8 cellular contexts compared by ENCODE assay signal in genomic region chr9:91193658-91194391, GRCh38.
A peak's percentile ranks its signal among the peaks of the same experiment; 100 is the strongest.
DNase-seq lines count a peak whose midpoint lies in the region; ATAC-seq and TF ChIP-seq lines count a peak whose summit lies in the region.

No MANE protein-coding gene starts in this region.

- H3K9me3 ChIP-seq in Caco-2, result no peaks in the 10 kb centered on the region
- H3K9me3 ChIP-seq in IMR-90 (ENCODE audit: control insufficient read depth, insufficient read depth, low read length), result 0 out of 2 replicates have a peak, but pooled peaks cover under 1% of the 10 kb centered on the region
- H3K9me3 ChIP-seq in adrenal gland (replicated peaks in 1 of 3), result no peaks in the 10 kb centered on the region
- H3K9me3 ChIP-seq in prostate gland, result no peaks in the 10 kb centered on the region
- no peaks in the 10 kb centered on the region for H3K9me3 ChIP-seq in upper lobe of right lung

- H3K9me1 ChIP-seq in IMR-90 (ENCODE audit: insufficient read depth, low read length), result peaks cover 32% of the 10 kb centered on the region

- peak overlapping the region; percentile 72 for H3K4me2 ChIP-seq in IMR-90 (ENCODE audit: low read depth, low read length)

- no peaks in the 10 kb centered on the region for H4K20me1 ChIP-seq in IMR-90 (ENCODE audit: insufficient read depth, low read length)

- in situ Hi-C loops in IMR-90 (cut with MboI; ENCODE audit: low sequenced_read_pairs), result loop anchor here (5.0 kb wide), 1 partner anchor 67 kb away; no protein-coding TSS in a partner anchor

- peak overlapping the region; percentile 41 for H3K4me3 ChIP-seq in Caco-2 (ENCODE audit: low read depth, low read length)
- peak overlapping the region; percentile 15 for H3K4me3 ChIP-seq in IMR-90 (ENCODE audit: insufficient read depth, low read depth, low read length)
- H3K4me3 ChIP-seq in adrenal gland, result peak overlapping the region in 2 of 4 donors; percentile 17 to 49
- H3K4me3 ChIP-seq in prostate gland, result peak overlapping the region; percentile 15 to 29
- peak overlapping the region; percentile 50 for H3K4me3 ChIP-seq in upper lobe of right lung

- WGBS in IMR-90 (ENCODE audit: extremely low coverage in 2 of 2, insufficient read length in 1 of 2), 2 experiments, result 1% methylated on average over 23 of the region's 52 CpGs; no CpG with 5 or more reads in 1 of the 2 experiments
- WGBS in adrenal gland, 4 donors, result 1 to 4% (median 2%) methylated on average over 35 to 52 of the region's 52 CpGs
- 17% methylated on average over 52 of the region's 52 CpGs for WGBS in prostate gland

- peak; percentile 64 for TF ChIP-seq POLR2A in IMR-90 (IDR thresholded peaks at IDR 0.05; ENCODE audit: low read depth, low read length)
- TF ChIP-seq POLR2A in adrenal gland (IDR thresholded peaks at IDR 0.05), result peak; percentile 84 to 89
- TF ChIP-seq POLR2A in prostate gland (IDR thresholded peaks at IDR 0.05), result peak; percentile 29

- H3K4me3 Mint-ChIP-seq in Caco-2 (ENCODE audit: unreplicated experiment) (peak overlapping the region; percentile 86), T-cell (peak overlapping the region; percentile 79 to 89 (median 85))

- peak overlapping the region; percentile 98 for H4K91ac ChIP-seq in IMR-90 (ENCODE audit: insufficient read depth, low read depth, low read length)

- CTCF ChIA-PET in Caco-2 (lab: Charles Lee), result no interaction called here
- CTCF ChIA-PET in IMR-90 (lab: Yijun Ruan, JAX), result no interaction called here
- CTCF ChIA-PET in T-cell (lab: Charles Lee), result no interaction called here

- peak overlapping the region; percentile 99 for H2BK5ac ChIP-seq in IMR-90 (ENCODE audit: low read depth, low read length, poor library complexity, severe bottlenecking)

- H3K27me3 Mint-ChIP-seq in Caco-2 (ENCODE audit: insufficient read depth, unreplicated experiment) (no peaks in the 10 kb centered on the region), T-cell (no peaks in the 10 kb centered on the region)

- H3K9me3 Mint-ChIP-seq in Caco-2 (ENCODE audit: unreplicated experiment) (no peaks in the 10 kb centered on the region), T-cell (peaks cover 0 to under 1% (median 0%) of the 10 kb centered on the region in 3 donors)

- intact Hi-C loops in Caco-2 (cut with micrococcal nuclease; ENCODE audit: unreplicated experiment) (loop anchor here (10.0 kb wide), 1 partner anchor 159 kb away; no protein-coding TSS in a partner anchor), IMR-90 (cut with micrococcal nuclease) (loop anchor here (1.0 to 5.0 kb wide), 6 partner anchors 62 to 279 kb away; no protein-coding TSS in a partner anchor), adrenal gland (cut with DNase I) (no loop called here), left ventricle myocardium superior (cut with micrococcal nuclease) (no loop called here), prostate gland (cut with DNase I) (loop anchor here (2.0 to 10.0 kb wide), 6 partner anchors 62 to 751 kb away; partner anchors contain the start of gene AUH), upper lobe of right lung (cut with DNase I) (no loop called here)

- H3K4me1 ChIP-seq in Caco-2, result peaks cover 42% of the 10 kb centered on the region
- H3K4me1 ChIP-seq in IMR-90 (ENCODE audit: control insufficient read depth, insufficient read depth, low read length), result peaks cover 37% of the 10 kb centered on the region
- H3K4me1 ChIP-seq in adrenal gland (replicated peaks in 1 of 2), result peaks cover 53 to 62% of the 10 kb centered on the region in 2 donors
- peaks cover 10% of the 10 kb centered on the region for H3K4me1 ChIP-seq in prostate gland (replicated peaks)
- peaks cover 56% of the 10 kb centered on the region for H3K4me1 ChIP-seq in upper lobe of right lung

- BruUV-seq in Caco-2 (replicated peaks; lab: Mats Ljungman, UMichigan), result TSS peak; percentile 75
- TSS peak; percentile 88 for BruUV-seq in IMR-90 (replicated peaks; lab: Mats Ljungman, UMichigan)

- dilution Hi-C loops in IMR-90 (cut with HindIII; ENCODE audit: low sequenced_read_pairs, unreplicated experiment), result no loop called here

- H3K27ac ChIP-seq in IMR-90 (ENCODE audit: insufficient read depth, low read length) (peak overlapping the region; percentile 94), adrenal gland (peak overlapping the region; percentile 99 to 100 (median 100)), prostate gland (peak overlapping the region; percentile 90 to 92), upper lobe of right lung (peak overlapping the region; percentile 98)

- H3K18ac ChIP-seq in IMR-90 (ENCODE audit: low read depth, low read length), result peak overlapping the region; percentile 96

- peaks cover 14 to 53% of the 10 kb centered on the region in 2 experiments; a peak in 3 of 4 replicates for H3K79me1 ChIP-seq in IMR-90 (ENCODE audit: low read depth in 1 of 2, low read length in 2 of 2)

- peak overlapping the region; percentile 93 for H3K14ac ChIP-seq in IMR-90 (replicated peaks; ENCODE audit: low read depth, low read length)

- H3K27ac Mint-ChIP-seq in Caco-2 (ENCODE audit: unreplicated experiment) (peak overlapping the region; percentile 96), T-cell (peak overlapping the region; percentile 89 to 91)

- peak overlapping the region; percentile 95 to 96 for H4K8ac ChIP-seq in IMR-90 (ENCODE audit: low read depth in 2 of 2, low read length in 2 of 2)

- peak; percentile 4 for TF ChIP-seq RAD21 in IMR-90 (IDR thresholded peaks at IDR 0.05; ENCODE audit: low read length)

- H2BK120ac ChIP-seq in IMR-90 (ENCODE audit: low read depth, low read length), result peak overlapping the region; percentile 98

- peak; percentile 85 to 91 for DNase-seq in Caco-2
- peak; percentile 96 for DNase-seq in IMR-90
- peak; percentile 32 to 75 (median 57) for DNase-seq in T-cell
- peak; percentile 85 to 96 (median 93) for DNase-seq in adrenal gland
- peak; percentile 93 for DNase-seq in left ventricle myocardium superior
- peak; percentile 72 for DNase-seq in prostate gland (ENCODE audit: low spot score)
- peak; percentile 94 for DNase-seq in upper lobe of right lung

- H4K5ac ChIP-seq in IMR-90 (ENCODE audit: low read depth, low read length), result peak overlapping the region; percentile 96

- H2BK20ac ChIP-seq in IMR-90 (ENCODE audit: low read depth, low read length), result peak overlapping the region; percentile 95

- H2AFZ ChIP-seq in IMR-90 (replicated peaks; ENCODE audit: low read length, poor library complexity), result peak overlapping the region; percentile 84

- peak overlapping the region; percentile 90 for H3K23ac ChIP-seq in IMR-90 (ENCODE audit: low read depth, low read length)

- peaks cover 9% of the 10 kb centered on the region for H3K36me3 Mint-ChIP-seq in Caco-2 (ENCODE audit: insufficient read depth, unreplicated experiment)
- no peaks in the 10 kb centered on the region for H3K36me3 Mint-ChIP-seq in T-cell

- peak overlapping the region; percentile 97 for H3K4ac ChIP-seq in IMR-90 (ENCODE audit: low read depth, low read length)

- H3K9ac ChIP-seq in IMR-90 (ENCODE audit: low read depth, low read length), result peak overlapping the region; percentile 80

- peak overlapping the region; percentile 96 for H3K56ac ChIP-seq in IMR-90 (ENCODE audit: extremely low read depth, insufficient read depth, low read length)

- no peaks in the 10 kb centered on the region for H3K36me3 ChIP-seq in Caco-2 (ENCODE audit: control insufficient read depth, insufficient read depth, low read length)
- no peaks in the 10 kb centered on the region for H3K36me3 ChIP-seq in IMR-90 (ENCODE audit: control insufficient read depth, insufficient read depth, low read length)
- H3K36me3 ChIP-seq in adrenal gland (replicated peaks in 1 of 2), result no peaks in the 10 kb centered on the region
- no peaks in the 10 kb centered on the region for H3K36me3 ChIP-seq in prostate gland
- H3K36me3 ChIP-seq in upper lobe of right lung, result no peaks in the 10 kb centered on the region

- H2AK5ac ChIP-seq in IMR-90 (ENCODE audit: low read depth, low read length), result peak overlapping the region; percentile 99

- peak; percentile 73 for ATAC-seq in GM21390 (IDR thresholded peaks at IDR 0.05; ENCODE audit: unreplicated experiment)
- peak; percentile 61 for ATAC-seq in IMR-90 (ENCODE audit: low read depth)
- ATAC-seq in T-cell (replicated peaks in 1 of 4), result peak; percentile 83 to 88 (median 84)
- peak; percentile 74 for ATAC-seq in left ventricle myocardium superior
- peak; percentile 77 for ATAC-seq in upper lobe of right lung

- H3K4me1 Mint-ChIP-seq in Caco-2 (ENCODE audit: low read depth, unreplicated experiment) (no peaks in the 10 kb centered on the region), T-cell (peaks cover 26 to 33% (median 28%) of the 10 kb centered on the region in 3 donors)

- peak overlapping the region; percentile 97; the same call in 2 of the 3 replicates for H2BK15ac ChIP-seq in IMR-90 (ENCODE audit: low read depth, low read length)

- POLR2A ChIA-PET in Caco-2 (lab: Charles Lee), result interaction anchor here (0.7 kb wide), 1 partner anchor 801 kb away, joined by 3 read pairs; no protein-coding TSS in a partner anchor
- POLR2A ChIA-PET in IMR-90 (lab: Charles Lee; ENCODE audit: unreplicated experiment), result no interaction called here
- POLR2A ChIA-PET in T-cell (lab: Charles Lee), result no interaction called here

- H3K27me3 ChIP-seq in Caco-2 (replicated peaks; ENCODE audit: control insufficient read depth, insufficient read depth, low read length), result no peaks in the 10 kb centered on the region
- H3K27me3 ChIP-seq in IMR-90 (ENCODE audit: control insufficient read depth, insufficient read depth, low read length), result no peaks in the 10 kb centered on the region
- no peaks in the 10 kb centered on the region for H3K27me3 ChIP-seq in adrenal gland
- no peaks in the 10 kb centered on the region for H3K27me3 ChIP-seq in prostate gland (replicated peaks; ENCODE audit: insufficient read depth)
- H3K27me3 ChIP-seq in upper lobe of right lung, result no peaks in the 10 kb centered on the region

- H2AK9ac ChIP-seq in IMR-90 (replicated peaks; ENCODE audit: low read depth, low read length, poor library complexity), result peak overlapping the region; percentile 96

- TF ChIP-seq CTCF in Caco-2 (IDR thresholded peaks at IDR 0.05; ENCODE audit: insufficient read depth in 1 of 2, low read depth in 1 of 2, low read length in 1 of 2, severe bottlenecking in 1 of 2, unreplicated experiment in 1 of 2), result no peak
- TF ChIP-seq CTCF in IMR-90 (conservative IDR thresholded peaks at IDR 0.05; ENCODE audit: low read depth, low read length), result no peak
- TF ChIP-seq CTCF in adrenal gland (IDR thresholded peaks at IDR 0.05), result no peak
- TF ChIP-seq CTCF in prostate gland (IDR thresholded peaks at IDR 0.05), result peak in 1 of 4 experiments; percentile 9
- TF ChIP-seq CTCF in upper lobe of right lung (IDR thresholded peaks at IDR 0.05), result no peak

TF ChIP-seq in IMR-90, 13 proteins besides CTCF, POLR2A, EP300 and RAD21 (continues in another document):
- TF ChIP-seq BHLHE40 (IDR thresholded peaks at IDR 0.05; ENCODE audit: low read depth, low read length) (peak; percentile 63), MAZ (IDR thresholded peaks at IDR 0.05; ENCODE audit: borderline replicate concordance, low read depth, low read length) (peak; percentile 91), MAFK (IDR thresholded peaks at IDR 0.05; ENCODE audit: low read depth, low read length) (0 out of 2 replicates have a peak, but pooled peaks have one; percentile 19)

Comparison
In these comparisons a context has a peak if more than half of its experiments do, and no peak if none do; other contexts are left out.
1. POLR2A ChIP-seq: peak in every context shown above with its lines; median percentile 86 in adrenal gland; 64 in IMR-90; 29 in prostate gland.
2. intact Hi-C loops: an anchor here in Caco-2 (10.0 kb wide), IMR-90 (1.0 to 5.0 kb wide) and prostate gland (2.0 to 10.0 kb wide); none called in adrenal gland, left ventricle myocardium superior and upper lobe of right lung.